Comparison of ENCODE assay signal across 14 cellular contexts in the genomic region with DNA sequence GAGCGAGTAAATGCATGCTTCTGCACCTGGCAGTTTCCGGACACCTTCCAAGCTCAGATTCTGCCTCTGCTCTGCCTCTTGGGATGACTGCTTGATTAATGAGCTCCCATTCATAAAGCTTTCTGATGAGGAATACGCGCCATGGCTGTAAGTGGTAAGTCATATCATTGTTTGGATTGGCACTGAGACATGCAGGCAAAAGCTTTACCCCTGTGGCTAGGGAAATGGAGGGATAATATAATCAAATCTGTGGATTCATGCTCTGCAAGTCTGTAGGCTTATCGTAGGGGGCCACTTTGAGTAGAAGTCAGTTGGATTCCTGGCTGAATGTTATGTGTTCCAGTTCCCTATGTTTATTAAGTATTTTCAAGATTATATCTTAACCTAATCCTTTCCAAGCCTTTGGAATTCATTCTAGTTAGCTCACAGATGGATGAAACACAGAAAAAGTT.
DNase-seq lines count a peak whose midpoint lies in the region; ATAC-seq and TF ChIP-seq lines count a peak whose summit lies in the region.
"Had no signal": no experiment of that assay in that cellular context is flagged by ENCODE, and none has a peak within 500 bp of the region (broad histone marks: within the 10 kb centered on the region; RNA-seq: fewer than 3 reads in every experiment).

No MANE protein-coding gene starts in this region.

- no peak for TF ChIP-seq CTCF in GM13977 (IDR thresholded peaks at IDR 0.05; ENCODE audit: extremely low read depth, insufficient read depth, missing control alignments)

- in situ Hi-C loops in GM13977 (cut with MboI; ENCODE audit: low pct_unique_long_range_greater_than_20kb, low sequenced_read_pairs, unreplicated experiment) = no loop called here

- DNase-seq in NCI-H1105 treated with DMSO at 0.1 percent for 48 hours (lab: John Stamatoyannopoulos, UW) (peak; percentile 99), NCI-H2227 treated with DMSO at 0.1 percent for 48 hours (lab: John Stamatoyannopoulos, UW) (peak; percentile 79), amniotic epithelial cell (ENCODE audit: low read depth) (peak; percentile 75), retina (peak; percentile 8), GM13977 (ENCODE audit: low spot score) (no peak), NCI-H1694 (lab: John Stamatoyannopoulos, UW) (no peak)
- DNase-seq: activated naive CD4-positive, alpha-beta T cell treated with anti-CD3 and anti-CD28 coated beads, Interleukin-2, amount 50 U/mL, for 16 hours; GF-D8; HFFc6; mammary epithelial cell; Right ventricle myocardium superior; small intestine; WERI-Rb-1 had no signal

- ATAC-seq in GM18870 (IDR thresholded peaks at IDR 0.05; ENCODE audit: unreplicated experiment) = no peak

Comparison
In these comparisons a context has a peak if more than half of its experiments do, and no peak if none do; other contexts are left out.
1. DNase-seq: peak in NCI-H1105 treated with DMSO at 0.1 percent for 48 hours (single experiment), NCI-H2227 treated with DMSO at 0.1 percent for 48 hours (single experiment), amniotic epithelial cell (single experiment) and retina (single experiment); none in GM13977 (single experiment) and NCI-H1694 (single experiment).